ENCODE assay signal across 8 cellular contexts in the genomic region with DNA sequence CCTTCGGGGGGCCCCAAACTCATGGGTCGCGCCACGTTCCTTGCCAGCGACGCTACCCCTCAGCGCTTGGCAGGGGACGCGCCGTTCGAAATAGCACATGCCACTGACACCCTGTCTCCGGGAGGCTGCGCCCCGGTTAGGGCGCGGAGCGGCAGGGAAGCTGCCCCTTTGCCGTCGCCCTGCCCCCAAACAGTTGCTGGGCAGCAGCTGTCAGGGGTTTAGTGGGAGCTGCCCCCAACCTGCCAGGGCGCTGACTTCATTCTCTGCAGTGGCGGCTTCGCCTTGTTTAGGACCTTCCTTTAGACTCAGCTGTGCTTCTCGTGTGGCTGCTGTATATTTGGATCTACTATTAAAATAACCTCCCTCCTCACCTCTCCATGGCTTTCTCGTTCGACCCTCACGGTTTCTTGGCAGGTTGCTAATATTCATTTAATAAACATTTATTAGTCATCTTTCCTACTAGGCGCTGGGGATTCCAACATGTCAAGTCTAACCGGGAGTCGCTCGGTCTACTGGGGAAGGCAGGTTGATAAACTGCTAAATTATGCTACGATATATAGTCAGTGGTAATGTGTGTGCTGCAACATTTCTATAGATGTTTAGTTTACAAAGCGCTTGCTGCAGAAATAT. TPM values are rescaled to one million over a fixed set of nuclear protein-coding genes. Genes with fewer than 3 reads are reported as not detected.
DNase-seq lines count a peak whose midpoint lies in the region; ATAC-seq, FAIRE-seq and TF ChIP-seq lines count a peak whose summit lies in the region.

No MANE protein-coding gene starts in this region.

- H3K27ac ChIP-seq in SJSA1, result peak overlapping the region; percentile 64
- H3K27ac ChIP-seq in brain microvascular endothelial cell, result peak overlapping the region; percentile 95
- peak overlapping the region; percentile 95 to 98 for H3K27ac ChIP-seq in kidney (ENCODE audit: low read depth in 2 of 2, low read length in 2 of 2)

- TF ChIP-seq CTCF in brain microvascular endothelial cell (IDR thresholded peaks at IDR 0.05; ENCODE audit: low read depth, low read length, missing control alignments) (no peak), kidney (IDR thresholded peaks at IDR 0.05; ENCODE audit: borderline replicate concordance, extremely low read depth, insufficient read depth) (no peak)

- H3K4me3 ChIP-seq in SJSA1 (peak overlapping the region; percentile 60), brain microvascular endothelial cell (ENCODE audit: low read depth, low read length) (peak overlapping the region; percentile 79), kidney (ENCODE audit: low read length in 2 of 2) (peak overlapping the region; percentile 90 to 94)

- peak overlapping the region; percentile 91 to 92 for H3K9ac ChIP-seq in kidney (ENCODE audit: low read length in 2 of 2)

- no peak for FAIRE-seq in kidney (lab: Jason Lieb, UNC)

- in situ Hi-C loops in brain microvascular endothelial cell (cut with HindIII; ENCODE audit: low pct_ligation_motif_present, low sequenced_read_pairs), result no loop called here

- H3K4me1 ChIP-seq in SJSA1 (replicated peaks) (peaks cover 33% of the 10 kb centered on the region), kidney (ENCODE audit: control insufficient read depth in 1 of 2, insufficient read depth in 1 of 2, low read depth in 1 of 2, low read length in 2 of 2) (peaks cover 6 to 18% of the 10 kb centered on the region in 2 donors)

- no peaks in the 10 kb centered on the region for H3K9me3 ChIP-seq in SJSA1 (replicated peaks)
- H3K9me3 ChIP-seq in kidney (ENCODE audit: control insufficient read depth in 1 of 2, low read length in 2 of 2), result no peaks in the 10 kb centered on the region

- peak; percentile 3 for ATAC-seq in HG02678 (IDR thresholded peaks at IDR 0.05; ENCODE audit: unreplicated experiment)

- DNase-seq in GM03348 (ENCODE audit: low spot score), result peak; percentile 59
- peak in 1 of 2 experiments; percentile 64 for DNase-seq in SJSA1 (ENCODE audit: low read depth in 1 of 2, low spot score in 2 of 2)
- DNase-seq in brain microvascular endothelial cell, result no peak
- peak; percentile 87 for DNase-seq in kidney
- peak; percentile 28 for DNase-seq in stimulated activated naive CD4-positive, alpha-beta T cell treated with Interleukin-2 at 50 U/mL for 16 hours (lab: John Stamatoyannopoulos, UW)
- DNase-seq in DMS114 treated with DMSO at 0.1 percent for 48 hours (lab: John Stamatoyannopoulos, UW; ENCODE audit: unreplicated experiment), result no peak
- no peak for DNase-seq in hippocampal formation (lab: John Stamatoyannopoulos, UW)

- intact Hi-C loops in kidney (cut with DNase I), result no loop called here

- peaks cover 9% of the 10 kb centered on the region for H3K36me3 ChIP-seq in SJSA1
- peaks cover under 1% of the 10 kb centered on the region for H3K36me3 ChIP-seq in brain microvascular endothelial cell (replicated peaks)
- peaks cover 2 to 3% of the 10 kb centered on the region in 2 donors for H3K36me3 ChIP-seq in kidney (ENCODE audit: control insufficient read depth in 1 of 2, insufficient read depth in 2 of 2, low read length in 2 of 2)

- no peaks in the 10 kb centered on the region for H3K27me3 ChIP-seq in SJSA1 (replicated peaks)
- H3K27me3 ChIP-seq in brain microvascular endothelial cell (replicated peaks), result no peaks in the 10 kb centered on the region

RNA-seq across cellular contexts. Expression of gene TMEM109, which starts 0.8 kb away (rescaled TPM):
- total RNA-seq in SJSA1 (2014; rRNA removed; shearing (Covaris generic)), result 90.4 and 136 TPM in 2 replicates
- total RNA-seq in kidney, result 130 TPM
- 139 TPM for polyA plus RNA-seq in kidney (ENCODE audit: insufficient read depth, low read depth, low replicate concordance)

RNA-seq across cellular contexts. Expression of gene PRPF19, which starts 8.3 kb away (rescaled TPM):
- 79.9 and 109 TPM in 2 replicates for total RNA-seq in SJSA1 (2014; rRNA removed; shearing (Covaris generic))
- 72.1 TPM for total RNA-seq in kidney
- polyA plus RNA-seq in kidney (ENCODE audit: insufficient read depth, low read depth, low replicate concordance), result 70.7 TPM

RNA-seq across cellular contexts. Expression of gene TMEM132A, which starts 9.5 kb away (rescaled TPM):
- 47.5 and 60.7 TPM in 2 replicates for total RNA-seq in SJSA1 (2014; rRNA removed; shearing (Covaris generic))
- total RNA-seq in kidney, result 19.1 TPM
- polyA plus RNA-seq in kidney (ENCODE audit: insufficient read depth, low read depth, low replicate concordance), result 17.2 TPM

RNA-seq across cellular contexts. Expression of gene SLC15A3, which starts 37.2 kb away (rescaled TPM):
- total RNA-seq in SJSA1 (2014; rRNA removed; shearing (Covaris generic)), result 26.5 and 35.8 TPM in 2 replicates
- 27.0 TPM for total RNA-seq in kidney
- polyA plus RNA-seq in kidney (ENCODE audit: insufficient read depth, low read depth, low replicate concordance), result 26.6 TPM

RNA-seq across cellular contexts. Expression of gene ZP1, which starts 47.4 kb away (rescaled TPM):
- total RNA-seq in SJSA1 (2014; rRNA removed; shearing (Covaris generic)), result not detected in 2 replicates
- not detected for total RNA-seq in kidney
- not detected for polyA plus RNA-seq in kidney (ENCODE audit: insufficient read depth, low read depth, low replicate concordance)

Comparison
In these comparisons a context has a peak if more than half of its experiments do, and no peak if none do; other contexts are left out.
1. DNase-seq: peak in GM03348 (single experiment), kidney (single experiment) and stimulated activated naive CD4-positive, alpha-beta T cell treated with Interleukin-2 at 50 U/mL for 16 hours (single experiment); none in brain microvascular endothelial cell (single experiment), DMS114 treated with DMSO at 0.1 percent for 48 hours (single experiment) and hippocampal formation (0 of 2).
2. Peak in every context shown above with its lines, with median percentiles within 50 percentile points of each other: H3K27ac ChIP-seq and H3K4me3 ChIP-seq.